In the genomic region with DNA sequence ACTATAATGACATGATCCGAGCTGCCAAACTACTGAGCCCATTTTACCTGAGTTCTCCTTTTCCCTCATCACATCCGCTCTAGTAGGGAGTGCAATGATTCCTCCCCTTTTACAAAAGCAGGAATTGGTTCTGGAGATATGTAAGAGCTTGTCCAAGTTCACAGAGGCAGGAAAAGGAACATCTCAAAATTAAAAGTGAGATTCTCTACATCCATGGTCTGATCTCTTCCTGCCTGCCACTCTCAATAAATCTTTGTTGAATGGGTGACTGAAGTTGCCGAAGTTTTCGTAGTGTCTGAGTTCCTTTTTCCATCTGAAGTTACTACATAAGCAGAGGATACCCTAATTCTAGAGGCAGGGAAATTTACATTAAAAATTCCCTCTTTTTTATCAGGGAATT, we compare ENCODE assay signal across 20 cellular contexts. TPM values are rescaled to one million over a fixed set of nuclear protein-coding genes. Genes with fewer than 3 reads are reported as not detected.
"Had no signal": no experiment of that assay in that cellular context is flagged by ENCODE, and none has a peak within 500 bp of the region (broad histone marks: within the 10 kb centered on the region; RNA-seq: fewer than 3 reads in every experiment).

A gene (minus strand): TSS at position 101 of the 400 bp plus-strand sequence. CDS start 2,108 bp downstream, outside the sequence.

- H3K36me3 Mint-ChIP-seq: activated CD4-positive, alpha-beta memory T cell treated with anti-CD3 and anti-CD28 coated beads for 36 hours; activated CD8-positive, alpha-beta memory T cell treated with anti-CD3 and anti-CD28 coated beads, Interleukin-2, amount 10 ng/mL, durations not matched to agents 7 days and 5 days; activated naive CD4-positive, alpha-beta T cell treated with anti-CD3 and anti-CD28 coated beads, Interleukin-2, amount 10 ng/mL, durations not matched to agents 7 days and 5 days; memory B cell had no signal

- H3K27ac ChIP-seq: gastrocnemius medialis, heart left ventricle had no signal

- H3K27ac Mint-ChIP-seq: activated CD4-positive, alpha-beta memory T cell treated with anti-CD3 and anti-CD28 coated beads for 36 hours; activated CD4-positive, alpha-beta T cell treated with anti-CD3 and anti-CD28 coated beads for 36 hours; activated CD8-positive, alpha-beta memory T cell treated with anti-CD3 and anti-CD28 coated beads, Interleukin-2, amount 10 ng/mL, durations not matched to agents 7 days and 5 days; activated T-helper 2 cell treated with anti-CD3 and anti-CD28 coated beads, Interferon-gamma antibody, Interleukin-2, Interleukin-4, amounts not matched to agents 10 μg/mL and 5 μg/mL and 100 μg/mL, durations not matched to agents 14 hours and 24 hours and 36 hours; memory B cell; nephron progenitor cell; T-helper 1 cell treated with Interleukin-12 subunit alpha and Interleukin-12 subunit beta and Interleukin-4 antibody, amounts not matched to agents 30 μg/mL and 1 μg/mL, for 36 hours had no signal

- H3K4me3 Mint-ChIP-seq: activated CD4-positive, alpha-beta memory T cell treated with anti-CD3 and anti-CD28 coated beads for 36 hours; activated CD4-positive, alpha-beta T cell treated with anti-CD3 and anti-CD28 coated beads for 36 hours; activated CD8-positive, alpha-beta memory T cell treated with anti-CD3 and anti-CD28 coated beads, Interleukin-2, amount 10 ng/mL, durations not matched to agents 7 days and 5 days; activated naive CD4-positive, alpha-beta T cell treated with anti-CD3 and anti-CD28 coated beads, Interleukin-2, amount 10 ng/mL, durations not matched to agents 7 days and 5 days; memory B cell; nephron progenitor cell; T-helper 1 cell treated with Interleukin-12 subunit alpha and Interleukin-12 subunit beta and Interleukin-4 antibody, amounts not matched to agents 30 μg/mL and 1 μg/mL, for 36 hours had no signal

- DNase-seq: activated CD4-positive, alpha-beta memory T cell treated with anti-CD3 and anti-CD28 coated beads for 36 hours; activated CD4-positive, alpha-beta T cell treated with anti-CD3 and anti-CD28 coated beads for 36 hours; activated CD8-positive, alpha-beta memory T cell treated with anti-CD3 and anti-CD28 coated beads, Interleukin-2, amount 10 ng/mL, durations not matched to agents 7 days and 5 days; activated naive CD4-positive, alpha-beta T cell treated with anti-CD3 and anti-CD28 coated beads, Interleukin-2, amount 10 ng/mL, durations not matched to agents 7 days and 5 days; activated T-cell treated with anti-CD3 and anti-CD28 coated beads, Interleukin-2, amount 50 U/mL, for 1 hour; caudate nucleus; gastrocnemius medialis; heart left ventricle; occipital lobe; stimulated activated CD4-positive, alpha-beta T cell treated with anti-CD3 and anti-CD28 coated beads, Interleukin-15, amount 100 ng/mL, for 24 hours; stimulated activated CD4-positive, alpha-beta T cell treated with anti-CD3 and anti-CD28 coated beads, Interleukin-4, amount 100 ng/mL, for 24 hours; stimulated activated naive CD4-positive, alpha-beta T cell; trophoblast cell had no signal

- H3K27me3 ChIP-seq: gastrocnemius medialis had no signal

- H3K9me3 ChIP-seq: gastrocnemius medialis, heart left ventricle had no signal

- H3K9me3 Mint-ChIP-seq: activated CD4-positive, alpha-beta memory T cell treated with anti-CD3 and anti-CD28 coated beads for 36 hours; activated naive CD4-positive, alpha-beta T cell treated with anti-CD3 and anti-CD28 coated beads, Interleukin-2, amount 10 ng/mL, durations not matched to agents 7 days and 5 days; activated T-helper 2 cell treated with anti-CD3 and anti-CD28 coated beads, Interferon-gamma antibody, Interleukin-2, Interleukin-4, amounts not matched to agents 10 μg/mL and 5 μg/mL and 100 μg/mL, durations not matched to agents 14 hours and 24 hours and 36 hours; memory B cell; nephron progenitor cell; T-helper 1 cell treated with Interleukin-12 subunit alpha and Interleukin-12 subunit beta and Interleukin-4 antibody, amounts not matched to agents 30 μg/mL and 1 μg/mL, for 36 hours had no signal

- H3K4me3 ChIP-seq: gastrocnemius medialis, heart left ventricle had no signal

- H3K4me1 ChIP-seq: gastrocnemius medialis had no signal

- ATAC-seq: activated CD4-positive, alpha-beta T cell treated with anti-CD3 and anti-CD28 coated beads for 36 hours; activated CD8-positive, alpha-beta memory T cell treated with anti-CD3 and anti-CD28 coated beads, Interleukin-2, amount 10 ng/mL, durations not matched to agents 7 days and 5 days; gastrocnemius medialis; heart left ventricle; left lobe of liver had no signal

- H3K36me3 ChIP-seq: gastrocnemius medialis, heart left ventricle had no signal

- H3K4me1 Mint-ChIP-seq: activated CD4-positive, alpha-beta T cell treated with anti-CD3 and anti-CD28 coated beads for 36 hours; activated CD8-positive, alpha-beta memory T cell treated with anti-CD3 and anti-CD28 coated beads, Interleukin-2, amount 10 ng/mL, durations not matched to agents 7 days and 5 days; memory B cell had no signal

RNA-seq across cellular contexts. Expression of the gene that starts here (rescaled TPM):
- total RNA-seq: activated CD4-positive, alpha-beta memory T cell treated with anti-CD3 and anti-CD28 coated beads for 36 hours; activated CD4-positive, alpha-beta T cell treated with anti-CD3 and anti-CD28 coated beads for 36 hours; activated CD8-positive, alpha-beta memory T cell treated with anti-CD3 and anti-CD28 coated beads, Interleukin-2, amount 10 ng/mL, durations not matched to agents 7 days and 5 days; activated T-helper 2 cell treated with anti-CD3 and anti-CD28 coated beads, Interferon-gamma antibody, Interleukin-2, Interleukin-4, amounts not matched to agents 10 μg/mL and 5 μg/mL and 100 μg/mL, durations not matched to agents 14 hours and 24 hours and 36 hours; gastrocnemius medialis; left lobe of liver; occipital lobe; posterior vena cava; subcutaneous adipose tissue had no signal
- polyA plus RNA-seq: heart left ventricle had no signal
